8 cellular contexts compared by ENCODE assay signal in genomic region chr3:182795383-182795782, GRCh38. TPM values are rescaled to one million over a fixed set of nuclear protein-coding genes. Genes with fewer than 3 reads are reported as not detected.
DNase-seq lines count a peak whose midpoint lies in the region; ATAC-seq and TF ChIP-seq lines count a peak whose summit lies in the region.

No MANE protein-coding gene starts in this region.

- no peaks in the 10 kb centered on the region for H3K9me3 Mint-ChIP-seq in Calu3 (ENCODE audit: low read depth, unreplicated experiment)
- no peaks in the 10 kb centered on the region for H3K9me3 Mint-ChIP-seq in stimulated activated effector memory CD8-positive, alpha-beta T cell treated with anti-CD3 and anti-CD28 coated beads, Interleukin-12 subunit alpha, Interleukin-12 subunit beta, amount 100 ng/mL, for 72 hours

- no peaks in the 10 kb centered on the region for H3K27me3 ChIP-seq in hepatocyte

- peaks cover 26% of the 10 kb centered on the region for H3K4me1 Mint-ChIP-seq in Calu3 (ENCODE audit: low read depth, unreplicated experiment)
- H3K4me1 Mint-ChIP-seq in stimulated activated effector memory CD8-positive, alpha-beta T cell treated with anti-CD3 and anti-CD28 coated beads, Interleukin-12 subunit alpha, Interleukin-12 subunit beta, amount 100 ng/mL, for 72 hours = peaks cover 20% of the 10 kb centered on the region

- TF ChIP-seq CTCF in Calu3 (IDR thresholded peaks at IDR 0.05; ENCODE audit: unreplicated experiment) (no peak), hepatocyte (IDR thresholded peaks at IDR 0.05; ENCODE audit: poor library complexity) (no peak)

- H3K9me2 ChIP-seq in hepatocyte (replicated peaks; ENCODE audit: insufficient read depth) = no peaks in the 10 kb centered on the region

- peak overlapping the region; percentile 99 for H3K27ac ChIP-seq in hepatocyte

- H3K79me2 ChIP-seq in hepatocyte = peaks cover 66% of the 10 kb centered on the region

- no TSS peak for BruUV-seq in Calu3 (replicated peaks; lab: Mats Ljungman, UMichigan)

- no peaks in the 10 kb centered on the region for H3K9me3 ChIP-seq in hepatocyte (ENCODE audit: low read depth)

- WGBS in hepatocyte (ENCODE audit: low lambda C conversion rate, missing lambda C conversion rate) = 24% methylated on average over 3 of the region's 3 CpGs

- H3K27ac Mint-ChIP-seq in Calu3 (ENCODE audit: unreplicated experiment) = peak overlapping the region; percentile 71
- peak overlapping the region; percentile 94 for H3K27ac Mint-ChIP-seq in stimulated activated effector memory CD8-positive, alpha-beta T cell treated with anti-CD3 and anti-CD28 coated beads, Interleukin-12 subunit alpha, Interleukin-12 subunit beta, amount 100 ng/mL, for 72 hours

- H3K36me3 ChIP-seq in hepatocyte (replicated peaks; ENCODE audit: insufficient read depth, low read depth) = no peaks in the 10 kb centered on the region

- H3K27me3 Mint-ChIP-seq in Calu3 (ENCODE audit: unreplicated experiment) = no peaks in the 10 kb centered on the region

- H3K4me3 ChIP-seq in hepatocyte = peak overlapping the region; percentile 97

- intact Hi-C loops in Calu3 (cut with micrococcal nuclease; ENCODE audit: unreplicated experiment) = loop anchor here (1.0 to 2.0 kb wide), 3 partner anchors 35 to 81 kb away; no protein-coding TSS in a partner anchor

- peaks cover 34% of the 10 kb centered on the region for H3K36me3 Mint-ChIP-seq in Calu3 (ENCODE audit: insufficient read depth, unreplicated experiment)
- peaks cover 36% of the 10 kb centered on the region for H3K36me3 Mint-ChIP-seq in stimulated activated effector memory CD8-positive, alpha-beta T cell treated with anti-CD3 and anti-CD28 coated beads, Interleukin-12 subunit alpha, Interleukin-12 subunit beta, amount 100 ng/mL, for 72 hours

- H3K4me2 ChIP-seq in hepatocyte = peak overlapping the region; percentile 90

- peak; percentile 37 for DNase-seq in Calu3
- DNase-seq in LoVo (ENCODE audit: low spot score) = peak; percentile 70
- peak; percentile 24 for DNase-seq in activated T-cell treated with anti-CD3 and anti-CD28 coated beads for 4 hours
- DNase-seq in hepatocyte (ENCODE audit: low spot score) = peak; percentile 36
- DNase-seq in stimulated activated effector memory CD8-positive, alpha-beta T cell treated with anti-CD3 and anti-CD28 coated beads, Interleukin-12 subunit alpha, Interleukin-12 subunit beta, amount 100 ng/mL, for 72 hours (ENCODE audit: low spot score in 2 of 2) = peak in 1 of 2 donors; percentile 56
- no peak for DNase-seq in G401 (ENCODE audit: low spot score)
- no peak for DNase-seq in AG08396 (ENCODE audit: low spot score)

- H2AFZ ChIP-seq in hepatocyte = no peak overlapping the region

- ATAC-seq in GM21367 (IDR thresholded peaks at IDR 0.05; ENCODE audit: unreplicated experiment) = peak; percentile 29
- peak; percentile 48 for ATAC-seq in stimulated activated effector memory CD8-positive, alpha-beta T cell treated with anti-CD3 and anti-CD28 coated beads, Interleukin-12 subunit alpha, Interleukin-12 subunit beta, amount 100 ng/mL, for 72 hours

- CTCF ChIA-PET in Calu3 (lab: Charles Lee) = interaction anchor here (1.3 to 2.1 kb wide), 2 partner anchors 42 to 81 kb away, joined by 5 to 6 read pairs; no protein-coding TSS in a partner anchor

- H4K20me1 ChIP-seq in hepatocyte (ENCODE audit: insufficient read depth, poor library complexity, severe bottlenecking) = peaks cover 23% of the 10 kb centered on the region

- in situ Hi-C loops in G401 (cut with HindIII; ENCODE audit: low sequenced_read_pairs) = no loop called here

- peaks cover 10% of the 10 kb centered on the region for H3K4me1 ChIP-seq in hepatocyte (ENCODE audit: insufficient read depth)

- H3K4me3 Mint-ChIP-seq in Calu3 (ENCODE audit: low read depth, unreplicated experiment) = peak overlapping the region; percentile 90
- H3K4me3 Mint-ChIP-seq in stimulated activated effector memory CD8-positive, alpha-beta T cell treated with anti-CD3 and anti-CD28 coated beads, Interleukin-12 subunit alpha, Interleukin-12 subunit beta, amount 100 ng/mL, for 72 hours = peak overlapping the region; percentile 89

RNA-seq across cellular contexts. Expression of gene ATP11B, which starts 2.1 kb away (rescaled TPM):
- total RNA-seq in Calu3 (2022) = 81.9 and 84.0 TPM in 2 replicates
- total RNA-seq in hepatocyte = 57.2 and 60.5 TPM in 2 replicates
- 16.3 and 19.8 TPM in 2 replicates for polyA plus RNA-seq in hepatocyte
- 29.8 and 48.5 TPM in 2 replicates for total RNA-seq in G401 (2014; rRNA removed; shearing (Covaris generic))

Comparison
In these comparisons a context has a peak if more than half of its experiments do, and no peak if none do; other contexts are left out.
1. DNase-seq: peak in Calu3 (single experiment), LoVo (single experiment), activated T-cell treated with anti-CD3 and anti-CD28 coated beads for 4 hours (single experiment) and hepatocyte (single experiment); none in G401 (single experiment) and AG08396 (single experiment).